Comparison of ENCODE assay signal across 10 cellular contexts in genomic region chr10:31620236-31621151, GRCh38.
DNase-seq lines count a peak whose midpoint lies in the region; ATAC-seq and TF ChIP-seq lines count a peak whose summit lies in the region.
"Had no signal": no experiment of that assay in that cellular context is flagged by ENCODE, and none has a peak within 500 bp of the region (broad histone marks: within the 10 kb centered on the region; RNA-seq: fewer than 3 reads in every experiment).

No MANE protein-coding gene starts in this region.

- CTCF ChIA-PET in SK-N-SH (lab: Yijun Ruan, JAX) = interaction anchor here (1.9 kb wide), 1 partner anchor 25 kb away, joined by 4 read pairs; no protein-coding TSS in a partner anchor

- no peak overlapping the region for H3K4me2 ChIP-seq in SK-N-SH

- POLR2A ChIA-PET in SK-N-SH (lab: Yijun Ruan, JAX) = interaction anchor here (0.6 kb wide), 1 partner anchor 287 kb away, joined by 3 read pairs; no protein-coding TSS in a partner anchor

- no peaks in the 10 kb centered on the region for H3F3A ChIP-seq in SK-N-SH (replicated peaks; ENCODE audit: insufficient read depth)

- ATAC-seq in HG03095 (IDR thresholded peaks at IDR 0.05; ENCODE audit: unreplicated experiment) = no peak

- no peaks in the 10 kb centered on the region for H3K9me2 ChIP-seq in SK-N-SH

- no peak overlapping the region for H3K27ac ChIP-seq in SK-N-SH (ENCODE audit: low read depth in 2 of 2, low read length in 1 of 2)
- no peak overlapping the region for H3K27ac ChIP-seq in cardiac muscle cell
- H3K27ac ChIP-seq: adrenal gland had no signal

- H3K9me3 ChIP-seq in SK-N-SH (peaks cover 8% of the 10 kb centered on the region; the same call in 1 of the 2 replicates), cardiac muscle cell (ENCODE audit: low read depth) (no peaks in the 10 kb centered on the region)
- H3K9me3 ChIP-seq: adrenal gland had no signal

- no peaks in the 10 kb centered on the region for H3K36me3 ChIP-seq in SK-N-SH (replicated peaks in 1 of 2; ENCODE audit: control insufficient read depth in 1 of 2, insufficient read depth in 2 of 2, low read length in 1 of 2)
- no peaks in the 10 kb centered on the region for H3K36me3 ChIP-seq in cardiac muscle cell
- H3K36me3 ChIP-seq: adrenal gland had no signal

- H3K79me2 ChIP-seq in SK-N-SH (ENCODE audit: insufficient read depth) = no peaks in the 10 kb centered on the region

- DNase-seq in Daoy (ENCODE audit: low read depth) (peak; percentile 58), SK-N-SH (no peak), cardiac muscle cell (ENCODE audit: low read depth in 1 of 2, low spot score in 1 of 2) (peak; percentile 7 to 68), pulmonary artery endothelial cell (ENCODE audit: low read depth, low spot score) (peak; percentile 17), NCI-H187 treated with DMSO at 0.1 percent for 48 hours (lab: John Stamatoyannopoulos, UW) (no peak), NCI-H774 (lab: John Stamatoyannopoulos, UW) (no peak), cortex of kidney (lab: John Stamatoyannopoulos, UW) (no peak)
- DNase-seq: DMS79 had no signal

- H2AFZ ChIP-seq in SK-N-SH (ENCODE audit: low read depth) = no peak overlapping the region

- 87% methylated on average over 12 of the region's 14 CpGs for WGBS in SK-N-SH (ENCODE audit: low lambda C conversion rate)

- no peak overlapping the region for H3K9ac ChIP-seq in SK-N-SH

- no peak for TF ChIP-seq EP300 in SK-N-SH (IDR thresholded peaks at IDR 0.05; ENCODE audit: borderline replicate concordance in 1 of 2, low read depth in 1 of 2, low read length in 1 of 2)

- no peak overlapping the region for H3K4me3 ChIP-seq in SK-N-SH (ENCODE audit: low read depth in 2 of 2, low read length in 1 of 2)
- H3K4me3 ChIP-seq in cardiac muscle cell = no peak overlapping the region
- H3K4me3 ChIP-seq: adrenal gland had no signal

- H4K20me1 ChIP-seq in SK-N-SH (ENCODE audit: insufficient read depth) = no peaks in the 10 kb centered on the region

- TF ChIP-seq CTCF in SK-N-SH (IDR thresholded peaks at IDR 0.05) (no peak), cardiac muscle cell (IDR thresholded peaks at IDR 0.05; ENCODE audit: low read depth, low read length) (peak; percentile 58)

- peaks cover 0 to 4% of the 10 kb centered on the region in 2 experiments; a peak in 1 of 4 replicates for H3K4me1 ChIP-seq in SK-N-SH (ENCODE audit: control insufficient read depth in 1 of 2, insufficient read depth in 2 of 2, low read depth in 1 of 2, low read length in 1 of 2)
- no peaks in the 10 kb centered on the region for H3K4me1 ChIP-seq in cardiac muscle cell (ENCODE audit: low read depth)
- H3K4me1 ChIP-seq: adrenal gland had no signal

- no peak for TF ChIP-seq RAD21 in SK-N-SH (IDR thresholded peaks at IDR 0.05; ENCODE audit: low read length)

- H3K27me3 ChIP-seq in SK-N-SH (ENCODE audit: insufficient read depth) = no peaks in the 10 kb centered on the region
- no peaks in the 10 kb centered on the region for H3K27me3 ChIP-seq in cardiac muscle cell
- H3K27me3 ChIP-seq: adrenal gland had no signal

TF ChIP-seq in SK-N-SH, 30 proteins besides CTCF, POLR2A, EP300 and RAD21:
- TF ChIP-seq REST (IDR thresholded peaks at IDR 0.05; ENCODE audit: low read depth, low read length) (no peak), SMC3 (IDR thresholded peaks at IDR 0.05; ENCODE audit: low read depth, low read length) (no peak), CHD2 (IDR thresholded peaks at IDR 0.05; ENCODE audit: low read length, partially characterized antibody) (no peak), FOXM1 (IDR thresholded peaks at IDR 0.05; ENCODE audit: low read depth) (no peak), FOSL2 (IDR thresholded peaks at IDR 0.05; ENCODE audit: borderline replicate concordance, low read depth) (0 out of 2 replicates have a peak, but pooled peaks have one; percentile 10), TCF12 (IDR thresholded peaks at IDR 0.05) (0 out of 2 replicates have a peak, but pooled peaks have one; percentile 37), GABPA (IDR thresholded peaks at IDR 0.05; ENCODE audit: low read depth) (no peak), RXRA (IDR thresholded peaks at IDR 0.05; ENCODE audit: borderline replicate concordance, low read depth) (peak; percentile 34; the same call in 1 of the 2 replicates), YY1 (IDR thresholded peaks at IDR 0.05; ENCODE audit: low read depth) (no peak), FOXJ3 (CRISPR knock-in tag; IDR thresholded peaks at IDR 0.05) (no peak)

Comparison
In these comparisons a context has a peak if more than half of its experiments do, and no peak if none do; other contexts are left out.
1. DNase-seq: peak in Daoy (single experiment), cardiac muscle cell (2 of 2) and pulmonary artery endothelial cell (single experiment); none in SK-N-SH (single experiment), NCI-H187 treated with DMSO at 0.1 percent for 48 hours (single experiment), NCI-H774 (single experiment) and cortex of kidney (single experiment).